Comparison of ENCODE assay signal across 9 cellular contexts in the genomic region with DNA sequence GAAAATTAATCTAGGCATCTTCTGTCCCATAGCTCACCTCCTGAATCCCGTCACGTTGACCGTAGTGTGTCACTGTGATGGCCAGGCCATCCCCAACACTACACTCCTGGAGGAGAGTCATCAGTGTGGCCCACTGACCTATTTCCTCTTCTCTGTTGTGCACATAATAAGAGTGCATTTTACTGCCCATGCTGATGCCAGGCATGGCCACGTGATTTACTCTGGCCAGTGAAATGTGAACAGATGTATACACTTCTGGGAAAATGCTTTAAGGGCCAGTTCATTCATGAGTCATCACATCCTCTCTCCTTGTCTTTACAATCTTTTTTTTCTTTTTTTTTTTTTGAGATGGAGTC.
A peak's percentile ranks its signal among the peaks of the same experiment; 100 is the strongest.
DNase-seq lines count a peak whose midpoint lies in the region; ATAC-seq and TF ChIP-seq lines count a peak whose summit lies in the region.
"Had no signal": no experiment of that assay in that cellular context is flagged by ENCODE, and none has a peak within 500 bp of the region (broad histone marks: within the 10 kb centered on the region; RNA-seq: fewer than 3 reads in every experiment).

No MANE protein-coding gene starts in this region.

- H3K18ac ChIP-seq in mesendoderm (ENCODE audit: low read length), result no peak overlapping the region

- H3K9me3 ChIP-seq in stomach, result no peaks in the 10 kb centered on the region

- H3K9ac ChIP-seq in mesendoderm (ENCODE audit: low read length), result no peak overlapping the region

- H4K8ac ChIP-seq in mesendoderm (ENCODE audit: low read depth, low read length), result no peak overlapping the region

- H3K4me1 ChIP-seq in stomach (no peaks in the 10 kb centered on the region), mesendoderm (ENCODE audit: control insufficient read depth, low read depth, low read length) (no peaks in the 10 kb centered on the region)

- no peak overlapping the region for H2AK5ac ChIP-seq in mesendoderm (ENCODE audit: low read length)

- no peak overlapping the region for H2BK15ac ChIP-seq in mesendoderm (replicated peaks; ENCODE audit: low read depth)

- H2BK5ac ChIP-seq in mesendoderm (ENCODE audit: low read length), result no peak overlapping the region

- TF ChIP-seq CTCF in NB4 (IDR thresholded peaks at IDR 0.05; ENCODE audit: low read depth, low read length) (no peak), retinal pigment epithelial cell (conservative IDR thresholded peaks at IDR 0.05; ENCODE audit: low read depth, low read length) (no peak), stomach (IDR thresholded peaks at IDR 0.05) (no peak)

- H3K79me2 ChIP-seq in mesendoderm (ENCODE audit: control insufficient read depth, insufficient read depth, low read length), result no peaks in the 10 kb centered on the region

- H3K79me1 ChIP-seq in mesendoderm (ENCODE audit: low read length), result no peaks in the 10 kb centered on the region

- DNase-seq in NB4 (ENCODE audit: low read depth), result peak; percentile 11
- peak; percentile 75 for DNase-seq in dedifferentiated amniotic fluid mesenchymal stem cell (ENCODE audit: extremely low spot score)
- peak; percentile 83 for DNase-seq in retinal pigment epithelial cell (ENCODE audit: low read depth)
- no peak for DNase-seq in stomach
- DNase-seq in mesendoderm, result no peak
- no peak for DNase-seq in GDM1 (lab: John Stamatoyannopoulos, UW)
- no peak for DNase-seq in occipital lobe (lab: John Stamatoyannopoulos, UW)

- peak; percentile 54 for ATAC-seq in GM18861 (IDR thresholded peaks at IDR 0.05; ENCODE audit: unreplicated experiment)

- H3K36me3 ChIP-seq in stomach, result no peaks in the 10 kb centered on the region
- H3K36me3 ChIP-seq in mesendoderm (ENCODE audit: control insufficient read depth, insufficient read depth, low read length), result no peaks in the 10 kb centered on the region

- H3K4me3 ChIP-seq in NB4 (ENCODE audit: low read depth, low read length) (no peak overlapping the region), retinal pigment epithelial cell (ENCODE audit: low read length) (no peak overlapping the region), stomach (no peak overlapping the region), mesendoderm (ENCODE audit: low read length) (no peak overlapping the region)

- H3K27me3 ChIP-seq in stomach (no peaks in the 10 kb centered on the region), mesendoderm (ENCODE audit: insufficient read depth, low read length, poor library complexity) (no peaks in the 10 kb centered on the region)

- H2BK120ac ChIP-seq in mesendoderm (ENCODE audit: low read depth, low read length), result no peak overlapping the region

- no peak for TF ChIP-seq POLR2A in NB4 (IDR thresholded peaks at IDR 0.05; ENCODE audit: extremely low read depth, insufficient read length)
- no peak for TF ChIP-seq POLR2A in stomach (IDR thresholded peaks at IDR 0.05)

- H3K27ac ChIP-seq in stomach, result no peak overlapping the region
- H3K27ac ChIP-seq in mesendoderm (ENCODE audit: low read depth, low read length), result no peak overlapping the region
- H3K27ac ChIP-seq: VCaP had no signal

- no peak overlapping the region for H3K23ac ChIP-seq in mesendoderm (ENCODE audit: low read length)

- no peak for TF ChIP-seq EP300 in stomach (IDR thresholded peaks at IDR 0.05)

- H3K4ac ChIP-seq in mesendoderm (ENCODE audit: low read depth, low read length), result no peak overlapping the region

- 75 to 86% (median 79%) methylated on average over 4 of the region's 4 CpGs for WGBS in stomach, 5 donors
- WGBS in mesendoderm (ENCODE audit: extremely low coverage, insufficient coverage, low lambda C conversion rate), result no CpG with 5 or more reads among the region's 4 CpGs

- H3K56ac ChIP-seq in mesendoderm (ENCODE audit: low read length), result no peak overlapping the region

- no peak overlapping the region for H4K5ac ChIP-seq in mesendoderm (ENCODE audit: low read length)

- intact Hi-C loops in stomach (cut with DNase I; ENCODE audit: low total_unique reads), result no loop called here

- H3K4me2 ChIP-seq in mesendoderm (ENCODE audit: low read length), result no peak overlapping the region

Comparison
In these comparisons a context has a peak if more than half of its experiments do, and no peak if none do; other contexts are left out.
1. DNase-seq: peak in NB4 (single experiment), dedifferentiated amniotic fluid mesenchymal stem cell (single experiment) and retinal pigment epithelial cell (single experiment); none in stomach (single experiment), mesendoderm (single experiment), GDM1 (single experiment) and occipital lobe (single experiment).